ENCODE assay signal across 20 cellular contexts in genomic region chr5:112822456-112822855, GRCh38. TPM values are rescaled to one million over a fixed set of nuclear protein-coding genes. Genes with fewer than 3 reads are reported as not detected.
DNase-seq lines count a peak whose midpoint lies in the region; ATAC-seq, FAIRE-seq and TF ChIP-seq lines count a peak whose summit lies in the region.
"Had no signal": no experiment of that assay in that cellular context is flagged by ENCODE, and none has a peak within 500 bp of the region (broad histone marks: within the 10 kb centered on the region; RNA-seq: fewer than 3 reads in every experiment).

No MANE protein-coding gene starts in this region.

- H3K36me3 Mint-ChIP-seq in H9 (ENCODE audit: insufficient read depth in 1 of 3, low read depth in 3 of 3) (peaks cover 24 to 35% (median 27%) of the 10 kb centered on the region in 3 experiments), naive B cell (peaks cover 32 to 45% of the 10 kb centered on the region in 2 donors)

- no peaks in the 10 kb centered on the region for H3K36me3 ChIP-seq in mesendoderm (ENCODE audit: control insufficient read depth, insufficient read depth, low read length)

- WGBS in H9 (ENCODE audit: extremely low coverage, insufficient read length, low lambda C conversion rate) = no CpG with 5 or more reads among the region's 4 CpGs
- no CpG with 5 or more reads among the region's 4 CpGs for WGBS in mesendoderm (ENCODE audit: extremely low coverage, insufficient coverage, low lambda C conversion rate)

- no peaks in the 10 kb centered on the region for H3K79me2 ChIP-seq in H9 (ENCODE audit: insufficient read depth, low read length)
- H3K79me2 ChIP-seq in mesendoderm (ENCODE audit: control insufficient read depth, insufficient read depth, low read length) = no peaks in the 10 kb centered on the region

- H3K27me3 Mint-ChIP-seq in H9 (ENCODE audit: low read depth) (no peaks in the 10 kb centered on the region), naive B cell (no peaks in the 10 kb centered on the region)
- H3K27me3 Mint-ChIP-seq: CD4-positive, alpha-beta memory T cell had no signal

- H3K18ac ChIP-seq in H9 (ENCODE audit: insufficient read length, low read depth, low read length) (no peak overlapping the region), mesendoderm (ENCODE audit: low read length) (no peak overlapping the region)

- no peak overlapping the region for H3K4me3 ChIP-seq in mesendoderm (ENCODE audit: low read length)
- H3K4me3 ChIP-seq: K562 had no signal

- H3K4me2 ChIP-seq in H9 (ENCODE audit: insufficient read depth, insufficient read length, low read length) = no peak overlapping the region
- H3K4me2 ChIP-seq in mesendoderm (ENCODE audit: low read length) = no peak overlapping the region

- H3K27ac Mint-ChIP-seq in H9 = peak overlapping the region in 2 of 3 experiments; percentile 6 to 36; a peak in 3 of 7 replicates
- peak overlapping the region in 4 of 6 donors; percentile 26 to 80 (median 70) for H3K27ac Mint-ChIP-seq in naive B cell

- DNase-seq in EH (ENCODE audit: low read depth) (peak; percentile 2), H9 (no peak), dedifferentiated amniotic fluid mesenchymal stem cell (ENCODE audit: extremely low spot score) (peak; percentile 58), naive B cell (no peak), RCC 7860 (ENCODE audit: low spot score) (no peak), NCI-H2029 treated with DMSO at 0.1 percent for 48 hours (lab: John Stamatoyannopoulos, UW) (no peak), mesendoderm (no peak)
- DNase-seq: ACHN; Calu3; CD4-positive, alpha-beta memory T cell; MV-4-11; NCI-H1417; NCI-H187 treated with DMSO at 0.1 percent for 48 hours; NCI-H526 treated with DMSO at 0.1 percent for 48 hours; OCI-M1; RPMI8226; SIG-M5 had no signal

- no peak overlapping the region for H4K8ac ChIP-seq in H9 (replicated peaks; ENCODE audit: insufficient read length, low read depth, low read length)
- H4K8ac ChIP-seq in mesendoderm (ENCODE audit: low read depth, low read length) = no peak overlapping the region

- H3K9me3 Mint-ChIP-seq in H9 (no peaks in the 10 kb centered on the region), naive B cell (no peaks in the 10 kb centered on the region)

- H3K79me1 ChIP-seq in H9 (ENCODE audit: insufficient read depth, low read depth, low read length, poor library complexity, severe bottlenecking) (no peaks in the 10 kb centered on the region), mesendoderm (ENCODE audit: low read length) (no peaks in the 10 kb centered on the region)

- FAIRE-seq in RCC 7860 (lab: Jason Lieb, UNC) = no peak
- FAIRE-seq: H54, HTR-8/SVneo, K562 had no signal

- H3K23ac ChIP-seq in H9 (ENCODE audit: insufficient read length, low read depth, low read length) (no peak overlapping the region), mesendoderm (ENCODE audit: low read length) (no peak overlapping the region)

- no peak overlapping the region for H3K14ac ChIP-seq in H9 (ENCODE audit: insufficient read depth, low read length)

- H3K9me3 ChIP-seq in H9 (ENCODE audit: control insufficient read depth, low read depth, low read length) = no peaks in the 10 kb centered on the region

- no peak overlapping the region for H3K27ac ChIP-seq in H9 (ENCODE audit: insufficient read length, low read depth, low read length)
- H3K27ac ChIP-seq in mesendoderm (ENCODE audit: low read depth, low read length) = no peak overlapping the region

- H4K5ac ChIP-seq in H9 (ENCODE audit: insufficient read length, low read depth, low read length) = no peak overlapping the region
- no peak overlapping the region for H4K5ac ChIP-seq in mesendoderm (ENCODE audit: low read length)

- no peak overlapping the region for H4K91ac ChIP-seq in H9 (ENCODE audit: insufficient read length, low read depth, low read length)

- no peaks in the 10 kb centered on the region for H3K23me2 ChIP-seq in H9 (ENCODE audit: insufficient read length, low read depth, low read length, poor library complexity, severe bottlenecking)

- no peaks in the 10 kb centered on the region for H4K20me1 ChIP-seq in H9 (ENCODE audit: control insufficient read depth, insufficient read depth, insufficient read length)

- no peaks in the 10 kb centered on the region for H3K27me3 ChIP-seq in H9 (ENCODE audit: insufficient read depth, low read length)
- no peaks in the 10 kb centered on the region for H3K27me3 ChIP-seq in mesendoderm (ENCODE audit: insufficient read depth, low read length, poor library complexity)

- no peak overlapping the region for H3T11ph ChIP-seq in H9 (ENCODE audit: low read length)

- H2BK120ac ChIP-seq in H9 (ENCODE audit: low read depth, low read length, poor library complexity, severe bottlenecking) = no peak overlapping the region
- no peak overlapping the region for H2BK120ac ChIP-seq in mesendoderm (ENCODE audit: low read depth, low read length)

- H2BK5ac ChIP-seq in H9 (ENCODE audit: insufficient read length, low read length) (no peak overlapping the region), mesendoderm (ENCODE audit: low read length) (no peak overlapping the region)

- H3K4me1 Mint-ChIP-seq in H9 = peaks cover 25 to 33% of the 10 kb centered on the region in 2 experiments
- peaks cover 18 to 26% (median 25%) of the 10 kb centered on the region in 3 donors for H3K4me1 Mint-ChIP-seq in naive B cell

- H3K9ac ChIP-seq in H9 (ENCODE audit: extremely low read depth, insufficient read length, low read length) = no peak overlapping the region
- H3K9ac ChIP-seq in mesendoderm (ENCODE audit: low read length) = no peak overlapping the region

- no peak overlapping the region for H2BK20ac ChIP-seq in H9 (ENCODE audit: low read depth, low read length, poor library complexity, severe bottlenecking)

- H2BK12ac ChIP-seq in H9 (ENCODE audit: insufficient read length, low read depth, low read length) = no peak overlapping the region

- H3K4me3 Mint-ChIP-seq in H9 (no peak overlapping the region), naive B cell (no peak overlapping the region)
- H3K4me3 Mint-ChIP-seq: CD4-positive, alpha-beta memory T cell had no signal

- H3K56ac ChIP-seq in H9 (ENCODE audit: insufficient read length, low read depth, low read length) (no peak overlapping the region), mesendoderm (ENCODE audit: low read length) (no peak overlapping the region)

- H3K4me1 ChIP-seq in H9 (ENCODE audit: insufficient read depth, low read length) = peaks cover 2% of the 10 kb centered on the region; the same call in 1 of the 2 replicates
- no peaks in the 10 kb centered on the region for H3K4me1 ChIP-seq in mesendoderm (ENCODE audit: control insufficient read depth, low read depth, low read length)

- H2AK5ac ChIP-seq in H9 (ENCODE audit: insufficient read length, low read length) = no peak overlapping the region
- no peak overlapping the region for H2AK5ac ChIP-seq in mesendoderm (ENCODE audit: low read length)

- H2AFZ ChIP-seq in H9 (ENCODE audit: low read length) = no peak overlapping the region

- H3K4ac ChIP-seq in H9 (ENCODE audit: low read depth, low read length) (no peak overlapping the region), mesendoderm (ENCODE audit: low read depth, low read length) (no peak overlapping the region)

- TF ChIP-seq CTCF in H9 (conservative IDR thresholded peaks at IDR 0.05) = no peak

- no peak overlapping the region for H2BK15ac ChIP-seq in H9 (ENCODE audit: low read depth, low read length)
- no peak overlapping the region for H2BK15ac ChIP-seq in mesendoderm (replicated peaks; ENCODE audit: low read depth)

- no peak for ATAC-seq in naive B cell (ENCODE audit: low read depth in 2 of 2)
- ATAC-seq: K562 had no signal

RNA-seq across cellular contexts. Expression of gene SRP19, which starts 38.6 kb away (rescaled TPM):
- 78.9 and 82.5 TPM in 2 replicates for total RNA-seq in H9 (2021)
- polyA plus RNA-seq in naive B cell (ENCODE audit: low read depth in 6 of 6) = 100 to 1,000 TPM; 104 to 153 (median 121) TPM
- 152 TPM for polyA plus RNA-seq in mesendoderm (2013, experiment 1 of 2)
- 155 TPM for polyA plus RNA-seq in mesendoderm (2013, experiment 2 of 2)

Comparison
In these comparisons a context has a peak if more than half of its experiments do, and no peak if none do; other contexts are left out.
1. DNase-seq: peak in EH (single experiment) and dedifferentiated amniotic fluid mesenchymal stem cell (single experiment); none in H9 (single experiment), naive B cell (single experiment), RCC 7860 (single experiment), NCI-H2029 treated with DMSO at 0.1 percent for 48 hours (single experiment) and mesendoderm (single experiment).